In the genomic region with DNA sequence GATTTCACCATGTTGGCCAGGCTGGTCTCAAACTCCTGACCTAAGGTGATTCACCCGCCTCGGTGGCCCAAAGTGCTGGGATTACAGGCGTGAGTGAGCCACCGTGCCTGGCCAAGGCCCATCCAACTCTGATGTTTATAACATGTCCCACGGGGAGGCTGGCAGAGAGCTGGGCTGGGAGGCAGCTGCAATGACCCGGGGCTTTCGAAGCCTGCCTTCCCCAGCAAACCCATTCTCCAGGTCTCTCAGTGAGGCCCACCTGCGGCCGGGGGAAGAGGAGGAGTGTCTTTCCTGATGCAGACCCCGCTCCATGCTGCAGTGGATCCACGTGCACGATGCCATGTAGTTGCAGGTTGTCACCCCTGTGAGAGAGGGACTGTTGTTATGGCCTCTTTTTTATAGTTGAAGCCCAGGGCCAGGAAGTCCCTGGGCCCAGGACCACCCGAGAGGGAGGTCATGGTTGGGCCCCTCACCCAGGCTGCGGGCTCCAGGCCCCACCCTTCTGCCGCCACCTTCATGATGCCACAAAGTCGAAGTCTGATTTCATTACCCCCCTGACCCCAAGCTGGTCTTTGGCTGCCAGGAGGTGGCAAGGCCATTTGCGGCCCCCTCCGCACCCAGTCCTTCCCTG, we compare ENCODE assay signal across 30 cellular contexts. TPM values are rescaled to one million over a fixed set of nuclear protein-coding genes. Genes with fewer than 3 reads are reported as not detected.
DNase-seq lines count a peak whose midpoint lies in the region; ATAC-seq, FAIRE-seq and TF ChIP-seq lines count a peak whose summit lies in the region.
"Had no signal": no experiment of that assay in that cellular context is flagged by ENCODE, and none has a peak within 500 bp of the region (broad histone marks: within the 10 kb centered on the region; RNA-seq: fewer than 3 reads in every experiment).

No MANE protein-coding gene starts in this region.

- no peaks in the 10 kb centered on the region for H3K27me3 ChIP-seq in WERI-Rb-1 (ENCODE audit: insufficient read depth, low read depth, severe bottlenecking)
- H3K27me3 ChIP-seq in left lung, result peaks cover 0 to 8% of the 10 kb centered on the region in 2 donors
- H3K27me3 ChIP-seq: adrenal gland, BLaER1, body of pancreas had no signal

- no peaks in the 10 kb centered on the region for H3K36me3 ChIP-seq in WERI-Rb-1
- no peaks in the 10 kb centered on the region for H3K36me3 ChIP-seq in left lung
- H3K36me3 ChIP-seq: adrenal gland, BLaER1, prostate gland, tibial artery had no signal

- intact Hi-C loops in left lung (cut with DNase I), result no loop called here
- intact Hi-C loops in sciatic nerve (cut with DNase I), result no loop called here

- no peak for DNase-seq in GM12891 (ENCODE audit: insufficient read length, low spot score)
- DNase-seq in WERI-Rb-1, result no peak
- peak; percentile 23 to 47 for DNase-seq in left lung
- DNase-seq in sciatic nerve (ENCODE audit: low spot score), result peak; percentile 34
- DNase-seq: activated CD4-positive, alpha-beta T cell treated with anti-CD3 and anti-CD28 coated beads for 36 hours; activated CD8-positive, alpha-beta T cell treated with anti-CD3 and anti-CD28 coated beads, Interleukin-2, amount 10 ng/mL, durations not matched to agents 7 days and 5 days; activated naive CD4-positive, alpha-beta T cell; activated T-cell treated with anti-CD3 and anti-CD28 coated beads, Interleukin-2, amount 50 U/mL, for 1 hour; effector CD4-positive, alpha-beta T cell; mammary epithelial cell; NCI-H1048; NCI-H1694; NCI-H2171; NCI-H510A treated with DMSO at 0.1 percent for 48 hours; SK-N-SH; stimulated activated naive CD8-positive, alpha-beta T cell treated with anti-CD3 and anti-CD28 coated beads, Interleukin-15, Interleukin-2, amounts not matched to agents 100 U/mL and 50 U/mL, for 24 hours had no signal

- peak; percentile 20 for FAIRE-seq in GM12891 (lab: Jason Lieb, UNC)
- FAIRE-seq: G401.6, keratinocyte had no signal

- H3K9me3 ChIP-seq in WERI-Rb-1 (ENCODE audit: severe bottlenecking) (no peaks in the 10 kb centered on the region), left lung (no peaks in the 10 kb centered on the region)
- H3K9me3 ChIP-seq: adrenal gland, BLaER1, body of pancreas, prostate gland, SK-N-SH, tibial artery had no signal

- H3K4me3 ChIP-seq in WERI-Rb-1 (ENCODE audit: low read depth, low read length), result no peak overlapping the region
- H3K4me3 ChIP-seq in left lung, result no peak overlapping the region
- H3K4me3 ChIP-seq: adrenal gland, BLaER1, body of pancreas, prostate gland, tibial artery had no signal

- TF ChIP-seq CTCF in WERI-Rb-1 (IDR thresholded peaks at IDR 0.05; ENCODE audit: low read depth, low read length) (no peak), left lung (IDR thresholded peaks at IDR 0.05) (no peak)

- TF ChIP-seq POLR2A in GM12891 (IDR thresholded peaks at IDR 0.05; ENCODE audit: low read depth, low read length), result no peak

- ATAC-seq in left lung, result no peak
- ATAC-seq in sciatic nerve, result no peak
- no peak for ATAC-seq in HG02759 (IDR thresholded peaks at IDR 0.05; ENCODE audit: unreplicated experiment)
- ATAC-seq in GM18909 (IDR thresholded peaks at IDR 0.05; ENCODE audit: poor library complexity, unreplicated experiment), result no peak
- ATAC-seq in HG02840 (IDR thresholded peaks at IDR 0.05; ENCODE audit: low FRiP score, unreplicated experiment), result no peak
- ATAC-seq: activated CD4-positive, alpha-beta T cell treated with anti-CD3 and anti-CD28 coated beads for 36 hours; activated CD8-positive, alpha-beta T cell treated with anti-CD3 and anti-CD28 coated beads, Interleukin-2, amount 10 ng/mL, durations not matched to agents 7 days and 5 days; body of pancreas; stimulated activated naive CD8-positive, alpha-beta T cell treated with anti-CD3 and anti-CD28 coated beads, Interleukin-15, Interleukin-2, amounts not matched to agents 100 U/mL and 50 U/mL, for 24 hours had no signal

- H3K4me1 ChIP-seq in left lung, result peaks cover 6 to 9% of the 10 kb centered on the region in 2 donors

- H3K27ac ChIP-seq in WERI-Rb-1 (peak overlapping the region; percentile 14; the same call in 1 of the 2 replicates), left lung (no peak overlapping the region)
- H3K27ac ChIP-seq: adrenal gland, BLaER1, body of pancreas, epithelial cell of prostate, prostate gland, RWPE1, tibial artery had no signal

TF ChIP-seq in GM12891, 5 proteins besides CTCF, POLR2A, EP300 and RAD21:
- TF ChIP-seq SPI1 (IDR thresholded peaks at IDR 0.05; ENCODE audit: low read depth, low read length) (no peak), TAF1 (IDR thresholded peaks at IDR 0.05; ENCODE audit: low read depth, low read length) (no peak), POU2F2 (IDR thresholded peaks at IDR 0.05; ENCODE audit: low read depth, low read length) (no peak), POLR2AphosphoS5 (IDR thresholded peaks at IDR 0.05; ENCODE audit: low read depth, low read length) (no peak), PAX5 (IDR thresholded peaks at IDR 0.05; ENCODE audit: insufficient read depth, low read length, severe bottlenecking) (no peak)
TF ChIP-seq in GM12891: peak in this region for 0.

RNA-seq across cellular contexts. Expression of a gene that starts 38.3 kb away (rescaled TPM):
- not detected for polyA plus RNA-seq in GM12891 (2012; ENCODE audit: low read depth, missing spikeins)
- not detected for total RNA-seq in left lung
- total RNA-seq in sciatic nerve, result 0.71 TPM
- total RNA-seq: activated CD4-positive, alpha-beta T cell treated with anti-CD3 and anti-CD28 coated beads for 36 hours; activated CD8-positive, alpha-beta T cell treated with anti-CD3 and anti-CD28 coated beads, Interleukin-2, amount 10 ng/mL, durations not matched to agents 7 days and 5 days; body of pancreas; mammary epithelial cell; OCI-LY7 had no signal
- polyA plus RNA-seq: keratinocyte, SK-N-SH had no signal

RNA-seq across cellular contexts. Expression of a gene that starts 51.2 kb away (rescaled TPM):
- 0.69 TPM for polyA plus RNA-seq in GM12891 (2012; ENCODE audit: low read depth, missing spikeins)
- total RNA-seq in left lung (10 to 100 TPM; 25.9 to 53.8 TPM), sciatic nerve (15.4 TPM)
- total RNA-seq: OCI-LY7 had no signal
- polyA plus RNA-seq: neural cell had no signal

Comparison
In these comparisons a context has a peak if more than half of its experiments do, and no peak if none do; other contexts are left out.
1. DNase-seq: peak in left lung (2 of 2) and sciatic nerve (single experiment); none in GM12891 (single experiment) and WERI-Rb-1 (single experiment).